27 cellular contexts compared by ENCODE assay signal in genomic region chr6:139485185-139485584, GRCh38.
"Had no signal": no experiment of that assay in that cellular context is flagged by ENCODE, and none has a peak within 500 bp of the region (broad histone marks: within the 10 kb centered on the region; RNA-seq: fewer than 3 reads in every experiment).

No MANE protein-coding gene starts in this region.

- H3K4me3 ChIP-seq: dorsolateral prefrontal cortex, gastrocnemius medialis, left ventricle myocardium inferior, lower lobe of right lung, ovary, psoas muscle, skin epidermis, suprapubic skin, transverse colon, upper lobe of right lung, vagina had no signal

- H3K9me3 ChIP-seq: gastrocnemius medialis, left ventricle myocardium inferior, lower lobe of right lung, ovary, psoas muscle, suprapubic skin, transverse colon, upper lobe of right lung, vagina had no signal

- H3K27ac Mint-ChIP-seq: natural killer cell; stimulated activated naive CD8-positive, alpha-beta T cell treated with anti-CD3 and anti-CD28 coated beads, Interleukin-15, amount 100 ng/mL, for 72 hours had no signal

- H3K36me3 Mint-ChIP-seq: natural killer cell had no signal

- DNase-seq: dorsolateral prefrontal cortex; effector CD4-positive, alpha-beta T cell; foreskin fibroblast; gastrocnemius medialis; head of caudate nucleus; hippocampal formation; kidney glomerular epithelial cell; left colon; left ventricle myocardium inferior; lower lobe of right lung; natural killer cell; occipital lobe; ovary; posterior cingulate gyrus; psoas muscle; right cardiac atrium; stimulated activated CD4-positive, alpha-beta T cell treated with anti-CD3 and anti-CD28 coated beads, Interleukin-15, amount 100 ng/mL, for 24 hours; stimulated activated CD4-positive, alpha-beta T cell treated with anti-CD3 and anti-CD28 coated beads, Interleukin-2, amount 100 ng/mL, for 48 hours; stimulated activated CD8-positive, alpha-beta memory T cell treated with anti-CD3 and anti-CD28 coated beads, Interleukin-4, amount 100 ng/mL, for 48 hours; stimulated activated naive CD4-positive, alpha-beta T cell; stimulated activated naive CD8-positive, alpha-beta T cell treated with anti-CD3 and anti-CD28 coated beads, Interleukin-15, amount 100 ng/mL, for 72 hours; transverse colon; upper lobe of right lung had no signal

- H3K9me3 Mint-ChIP-seq: natural killer cell; stimulated activated naive CD8-positive, alpha-beta T cell treated with anti-CD3 and anti-CD28 coated beads, Interleukin-15, amount 100 ng/mL, for 72 hours had no signal

- ATAC-seq: gastrocnemius medialis; left colon; lower lobe of right lung; natural killer cell; psoas muscle; right cardiac atrium; stimulated activated naive CD8-positive, alpha-beta T cell treated with anti-CD3 and anti-CD28 coated beads, Interleukin-15, amount 100 ng/mL, for 72 hours; upper lobe of right lung had no signal

- H3K27me3 ChIP-seq: dorsolateral prefrontal cortex, gastrocnemius medialis, ovary, suprapubic skin, transverse colon, upper lobe of right lung, vagina had no signal

- H3K36me3 ChIP-seq: gastrocnemius medialis, left ventricle myocardium inferior, lower lobe of right lung, ovary, suprapubic skin, transverse colon, upper lobe of right lung, vagina had no signal

- FAIRE-seq: colon had no signal

- H3K4me3 Mint-ChIP-seq: natural killer cell; stimulated activated naive CD8-positive, alpha-beta T cell treated with anti-CD3 and anti-CD28 coated beads, Interleukin-15, amount 100 ng/mL, for 72 hours had no signal

- H3K27ac ChIP-seq: dorsolateral prefrontal cortex, gastrocnemius medialis, left ventricle myocardium inferior, lower lobe of right lung, ovary, psoas muscle, skin epidermis, suprapubic skin, transverse colon, upper lobe of right lung, vagina had no signal

- H3K4me1 ChIP-seq: gastrocnemius medialis, left ventricle myocardium inferior, lower lobe of right lung, psoas muscle, suprapubic skin, transverse colon, upper lobe of right lung, vagina had no signal
